ENCODE assay signal across 1 cellular context in the genomic region with DNA sequence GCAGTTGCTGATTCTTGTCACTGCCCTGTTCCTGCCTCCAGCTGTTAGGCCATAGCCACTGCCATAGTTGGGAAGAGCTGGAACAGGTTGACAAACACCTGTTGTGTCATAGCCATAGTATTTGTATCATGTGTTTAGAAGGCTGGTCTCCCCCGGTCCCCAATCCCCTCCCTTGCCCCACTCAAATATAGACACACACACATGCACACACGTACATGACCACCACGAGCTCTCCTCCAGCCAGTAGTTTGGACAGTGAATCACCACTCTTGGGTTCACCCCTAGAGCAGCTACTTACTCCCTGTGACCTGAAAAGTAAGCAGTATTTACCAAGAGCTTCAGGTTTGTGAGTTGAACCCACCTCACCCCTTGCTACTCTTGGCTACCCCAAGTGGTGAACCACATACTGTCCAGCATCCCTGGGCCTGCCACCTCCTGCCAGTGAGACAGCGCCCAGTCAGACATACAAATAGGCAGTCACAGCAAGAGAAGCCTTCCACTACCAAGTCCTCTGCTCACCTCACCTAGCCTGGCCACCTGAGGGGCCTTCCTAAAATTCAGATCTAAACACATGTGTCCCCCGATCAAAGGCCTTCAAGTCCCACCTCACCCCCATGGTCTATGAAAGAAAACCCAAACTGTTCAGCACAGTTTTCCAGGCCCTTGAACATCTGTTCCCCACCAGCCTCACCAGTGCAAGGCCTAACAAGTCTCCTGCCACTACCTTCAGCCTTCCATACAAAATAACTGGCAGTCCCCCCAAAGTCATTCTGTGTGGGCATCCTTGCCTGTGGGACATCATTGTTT.
TF ChIP-seq lines count a peak whose summit lies in the region.

No MANE protein-coding gene starts in this region.

TF ChIP-seq in HepG2, 621 proteins besides CTCF, POLR2A, EP300 and RAD21 (continued from another document and continues in another):
- TF ChIP-seq, protein P1, sequence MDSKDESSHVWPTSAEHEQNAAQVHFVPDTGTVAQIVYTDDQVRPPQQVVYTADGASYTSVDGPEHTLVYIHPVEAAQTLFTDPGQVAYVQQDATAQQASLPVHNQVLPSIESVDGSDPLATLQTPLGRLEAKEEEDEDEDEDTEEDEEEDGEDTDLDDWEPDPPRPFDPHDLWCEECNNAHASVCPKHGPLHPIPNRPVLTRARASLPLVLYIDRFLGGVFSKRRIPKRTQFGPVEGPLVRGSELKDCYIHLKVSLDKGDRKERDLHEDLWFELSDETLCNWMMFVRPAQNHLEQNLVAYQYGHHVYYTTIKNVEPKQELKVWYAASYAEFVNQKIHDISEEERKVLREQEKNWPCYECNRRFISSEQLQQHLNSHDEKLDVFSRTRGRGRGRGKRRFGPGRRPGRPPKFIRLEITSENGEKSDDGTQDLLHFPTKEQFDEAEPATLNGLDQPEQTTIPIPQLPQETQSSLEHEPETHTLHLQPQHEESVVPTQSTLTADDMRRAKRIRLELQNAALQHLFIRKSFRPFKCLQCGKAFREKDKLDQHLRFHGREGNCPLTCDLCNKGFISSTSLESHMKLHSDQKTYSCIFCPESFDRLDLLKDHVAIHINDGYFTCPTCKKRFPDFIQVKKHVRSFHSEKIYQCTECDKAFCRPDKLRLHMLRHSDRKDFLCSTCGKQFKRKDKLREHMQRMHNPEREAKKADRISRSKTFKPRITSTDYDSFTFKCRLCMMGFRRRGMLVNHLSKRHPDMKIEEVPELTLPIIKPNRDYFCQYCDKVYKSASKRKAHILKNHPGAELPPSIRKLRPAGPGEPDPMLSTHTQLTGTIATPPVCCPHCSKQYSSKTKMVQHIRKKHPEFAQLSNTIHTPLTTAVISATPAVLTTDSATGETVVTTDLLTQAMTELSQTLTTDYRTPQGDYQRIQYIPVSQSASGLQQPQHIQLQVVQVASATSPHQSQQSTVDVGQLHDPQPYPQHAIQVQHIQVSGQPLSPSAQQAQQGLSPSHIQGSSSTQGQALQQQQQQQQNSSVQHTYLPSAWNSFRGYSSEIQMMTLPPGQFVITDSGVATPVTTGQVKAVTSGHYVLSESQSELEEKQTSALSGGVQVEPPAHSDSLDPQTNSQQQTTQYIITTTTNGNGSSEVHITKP (CRISPR knock-in tag; IDR thresholded peaks at IDR 0.05; ENCODE audit: low read depth): no peak
- TF ChIP-seq ZFP36 (IDR thresholded peaks at IDR 0.05; ENCODE audit: borderline replicate concordance, low read depth, low read length, partially characterized antibody) (no peak), ZIK1 (CRISPR knock-in tag; IDR thresholded peaks at IDR 0.05; ENCODE audit: borderline replicate concordance, low read depth) (no peak), KMT2A (CRISPR knock-in tag; IDR thresholded peaks at IDR 0.05) (no peak), STAG1 (CRISPR knock-in tag; IDR thresholded peaks at IDR 0.05) (no peak), IKZF1 (IDR thresholded peaks at IDR 0.05) (no peak), ZBTB42 (CRISPR knock-in tag; IDR thresholded peaks at IDR 0.05) (no peak), ZKSCAN8 (CRISPR knock-in tag; IDR thresholded peaks at IDR 0.05; ENCODE audit: borderline replicate concordance) (no peak), BORCS8-MEF2B (CRISPR knock-in tag; IDR thresholded peaks at IDR 0.05) (no peak), KDM5B (CRISPR knock-in tag; IDR thresholded peaks at IDR 0.05; ENCODE audit: borderline replicate concordance) (0 out of 2 replicates have a peak, but pooled peaks have one; percentile 7), FOXK1 (CRISPR knock-in tag; IDR thresholded peaks at IDR 0.05; ENCODE audit: borderline replicate concordance, low read depth) (no peak), KDM5A (IDR thresholded peaks at IDR 0.05; ENCODE audit: borderline replicate concordance, low read length) (no peak), KDM6A (CRISPR knock-in tag; IDR thresholded peaks at IDR 0.05; ENCODE audit: low read depth) (no peak), ZNF335 (CRISPR knock-in tag; IDR thresholded peaks at IDR 0.05) (peak; percentile 75; the same call in 1 of the 2 replicates), ZEB1 (IDR thresholded peaks at IDR 0.05; ENCODE audit: insufficient replicate concordance, low read depth) (no peak), ZMYM4 (CRISPR knock-in tag; IDR thresholded peaks at IDR 0.05) (0 out of 2 replicates have a peak, but pooled peaks have one; percentile 50), BCL6 (CRISPR knock-in tag; IDR thresholded peaks at IDR 0.05) (no peak), ZNF251 (CRISPR knock-in tag; IDR thresholded peaks at IDR 0.05) (no peak), SP1 (IDR thresholded peaks at IDR 0.05) (no peak), SP1 (CRISPR knock-in tag; IDR thresholded peaks at IDR 0.05) (0 out of 2 replicates have a peak, but pooled peaks have one; percentile 18), NAIF1 (CRISPR knock-in tag; IDR thresholded peaks at IDR 0.05; ENCODE audit: borderline replicate concordance) (no peak), ZNF451 (CRISPR knock-in tag; IDR thresholded peaks at IDR 0.05) (no peak), KDM1A (CRISPR knock-in tag; IDR thresholded peaks at IDR 0.05) (0 out of 2 replicates have a peak, but pooled peaks have one; percentile 9), NPAS2 (CRISPR knock-in tag; IDR thresholded peaks at IDR 0.05; ENCODE audit: borderline replicate concordance) (no peak), ZFP82 (CRISPR knock-in tag; IDR thresholded peaks at IDR 0.05; ENCODE audit: borderline replicate concordance) (no peak), JDP2 (CRISPR knock-in tag; IDR thresholded peaks at IDR 0.05; ENCODE audit: borderline replicate concordance) (no peak), TGIF2 (CRISPR knock-in tag; IDR thresholded peaks at IDR 0.05) (peak; percentile 33; the same call in 1 of the 2 replicates), ZNF282 (IDR thresholded peaks at IDR 0.05; ENCODE audit: partially characterized antibody) (no peak), TOPORS (CRISPR knock-in tag; IDR thresholded peaks at IDR 0.05) (no peak)
- TF ChIP-seq, protein P2, sequence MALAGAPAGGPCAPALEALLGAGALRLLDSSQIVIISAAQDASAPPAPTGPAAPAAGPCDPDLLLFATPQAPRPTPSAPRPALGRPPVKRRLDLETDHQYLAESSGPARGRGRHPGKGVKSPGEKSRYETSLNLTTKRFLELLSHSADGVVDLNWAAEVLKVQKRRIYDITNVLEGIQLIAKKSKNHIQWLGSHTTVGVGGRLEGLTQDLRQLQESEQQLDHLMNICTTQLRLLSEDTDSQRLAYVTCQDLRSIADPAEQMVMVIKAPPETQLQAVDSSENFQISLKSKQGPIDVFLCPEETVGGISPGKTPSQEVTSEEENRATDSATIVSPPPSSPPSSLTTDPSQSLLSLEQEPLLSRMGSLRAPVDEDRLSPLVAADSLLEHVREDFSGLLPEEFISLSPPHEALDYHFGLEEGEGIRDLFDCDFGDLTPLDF (CRISPR knock-in tag; IDR thresholded peaks at IDR 0.05): no peak
- TF ChIP-seq, protein P3, sequence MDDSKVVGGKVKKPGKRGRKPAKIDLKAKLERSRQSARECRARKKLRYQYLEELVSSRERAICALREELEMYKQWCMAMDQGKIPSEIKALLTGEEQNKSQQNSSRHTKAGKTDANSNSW (CRISPR knock-in tag; IDR thresholded peaks at IDR 0.05; ENCODE audit: borderline replicate concordance): no peak
- TF ChIP-seq, protein P4, sequence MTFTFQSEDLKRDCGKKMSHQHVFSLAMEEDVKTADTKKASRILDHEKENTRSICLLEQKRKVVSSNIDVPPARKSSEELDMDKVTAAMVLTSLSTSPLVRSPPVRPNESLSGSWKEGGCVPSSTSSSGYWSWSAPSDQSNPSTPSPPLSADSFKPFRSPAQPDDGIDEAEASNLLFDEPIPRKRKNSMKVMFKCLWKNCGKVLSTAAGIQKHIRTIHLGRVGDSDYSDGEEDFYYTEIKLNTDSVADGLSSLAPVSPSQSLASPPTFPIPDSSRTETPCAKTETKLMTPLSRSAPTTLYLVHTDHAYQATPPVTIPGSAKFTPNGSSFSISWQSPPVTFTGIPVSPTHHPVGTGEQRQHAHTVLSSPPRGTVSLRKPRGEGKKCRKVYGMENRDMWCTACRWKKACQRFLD (CRISPR knock-in tag; IDR thresholded peaks at IDR 0.05; ENCODE audit: borderline replicate concordance): no peak
- TF ChIP-seq, protein P5, sequence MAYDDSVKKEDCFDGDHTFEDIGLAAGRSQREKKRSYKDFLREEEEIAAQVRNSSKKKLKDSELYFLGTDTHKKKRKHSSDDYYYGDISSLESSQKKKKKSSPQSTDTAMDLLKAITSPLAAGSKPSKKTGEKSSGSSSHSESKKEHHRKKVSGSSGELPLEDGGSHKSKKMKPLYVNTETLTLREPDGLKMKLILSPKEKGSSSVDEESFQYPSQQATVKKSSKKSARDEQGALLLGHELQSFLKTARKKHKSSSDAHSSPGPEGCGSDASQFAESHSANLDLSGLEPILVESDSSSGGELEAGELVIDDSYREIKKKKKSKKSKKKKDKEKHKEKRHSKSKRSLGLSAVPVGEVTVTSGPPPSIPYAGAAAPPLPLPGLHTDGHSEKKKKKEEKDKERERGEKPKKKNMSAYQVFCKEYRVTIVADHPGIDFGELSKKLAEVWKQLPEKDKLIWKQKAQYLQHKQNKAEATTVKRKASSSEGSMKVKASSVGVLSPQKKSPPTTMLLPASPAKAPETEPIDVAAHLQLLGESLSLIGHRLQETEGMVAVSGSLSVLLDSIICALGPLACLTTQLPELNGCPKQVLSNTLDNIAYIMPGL (CRISPR knock-in tag; IDR thresholded peaks at IDR 0.05; ENCODE audit: borderline replicate concordance in 1 of 2, low read depth in 1 of 2): peak in 1 of 2 experiments; percentile 69; a peak in 2 of 4 replicates
- TF ChIP-seq, protein P6, sequence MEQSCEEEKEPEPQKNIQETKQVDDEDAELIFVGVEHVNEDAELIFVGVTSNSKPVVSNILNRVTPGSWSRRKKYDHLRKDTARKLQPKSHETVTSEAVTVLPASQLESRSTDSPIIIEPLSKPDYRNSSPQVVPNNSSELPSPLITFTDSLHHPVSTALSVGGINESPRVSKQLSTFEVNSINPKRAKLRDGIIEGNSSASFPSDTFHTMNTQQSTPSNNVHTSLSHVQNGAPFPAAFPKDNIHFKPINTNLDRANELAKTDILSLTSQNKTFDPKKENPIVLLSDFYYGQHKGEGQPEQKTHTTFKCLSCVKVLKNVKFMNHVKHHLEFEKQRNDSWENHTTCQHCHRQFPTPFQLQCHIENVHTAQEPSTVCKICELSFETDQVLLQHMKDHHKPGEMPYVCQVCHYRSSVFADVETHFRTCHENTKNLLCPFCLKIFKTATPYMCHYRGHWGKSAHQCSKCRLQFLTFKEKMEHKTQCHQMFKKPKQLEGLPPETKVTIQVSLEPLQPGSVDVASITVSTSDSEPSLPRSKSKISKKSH (CRISPR knock-in tag; IDR thresholded peaks at IDR 0.05; ENCODE audit: borderline replicate concordance): no peak
- TF ChIP-seq, protein P7, sequence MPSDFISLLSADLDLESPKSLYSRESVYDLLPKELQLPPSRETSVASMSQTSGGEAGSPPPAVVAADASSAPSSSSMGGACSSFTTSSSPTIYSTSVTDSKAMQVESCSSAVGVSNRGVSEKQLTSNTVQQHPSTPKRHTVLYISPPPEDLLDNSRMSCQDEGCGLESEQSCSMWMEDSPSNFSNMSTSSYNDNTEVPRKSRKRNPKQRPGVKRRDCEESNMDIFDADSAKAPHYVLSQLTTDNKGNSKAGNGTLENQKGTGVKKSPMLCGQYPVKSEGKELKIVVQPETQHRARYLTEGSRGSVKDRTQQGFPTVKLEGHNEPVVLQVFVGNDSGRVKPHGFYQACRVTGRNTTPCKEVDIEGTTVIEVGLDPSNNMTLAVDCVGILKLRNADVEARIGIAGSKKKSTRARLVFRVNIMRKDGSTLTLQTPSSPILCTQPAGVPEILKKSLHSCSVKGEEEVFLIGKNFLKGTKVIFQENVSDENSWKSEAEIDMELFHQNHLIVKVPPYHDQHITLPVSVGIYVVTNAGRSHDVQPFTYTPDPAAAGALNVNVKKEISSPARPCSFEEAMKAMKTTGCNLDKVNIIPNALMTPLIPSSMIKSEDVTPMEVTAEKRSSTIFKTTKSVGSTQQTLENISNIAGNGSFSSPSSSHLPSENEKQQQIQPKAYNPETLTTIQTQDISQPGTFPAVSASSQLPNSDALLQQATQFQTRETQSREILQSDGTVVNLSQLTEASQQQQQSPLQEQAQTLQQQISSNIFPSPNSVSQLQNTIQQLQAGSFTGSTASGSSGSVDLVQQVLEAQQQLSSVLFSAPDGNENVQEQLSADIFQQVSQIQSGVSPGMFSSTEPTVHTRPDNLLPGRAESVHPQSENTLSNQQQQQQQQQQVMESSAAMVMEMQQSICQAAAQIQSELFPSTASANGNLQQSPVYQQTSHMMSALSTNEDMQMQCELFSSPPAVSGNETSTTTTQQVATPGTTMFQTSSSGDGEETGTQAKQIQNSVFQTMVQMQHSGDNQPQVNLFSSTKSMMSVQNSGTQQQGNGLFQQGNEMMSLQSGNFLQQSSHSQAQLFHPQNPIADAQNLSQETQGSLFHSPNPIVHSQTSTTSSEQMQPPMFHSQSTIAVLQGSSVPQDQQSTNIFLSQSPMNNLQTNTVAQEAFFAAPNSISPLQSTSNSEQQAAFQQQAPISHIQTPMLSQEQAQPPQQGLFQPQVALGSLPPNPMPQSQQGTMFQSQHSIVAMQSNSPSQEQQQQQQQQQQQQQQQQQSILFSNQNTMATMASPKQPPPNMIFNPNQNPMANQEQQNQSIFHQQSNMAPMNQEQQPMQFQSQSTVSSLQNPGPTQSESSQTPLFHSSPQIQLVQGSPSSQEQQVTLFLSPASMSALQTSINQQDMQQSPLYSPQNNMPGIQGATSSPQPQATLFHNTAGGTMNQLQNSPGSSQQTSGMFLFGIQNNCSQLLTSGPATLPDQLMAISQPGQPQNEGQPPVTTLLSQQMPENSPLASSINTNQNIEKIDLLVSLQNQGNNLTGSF (CRISPR knock-in tag; IDR thresholded peaks at IDR 0.05): no peak
- TF ChIP-seq, protein P8, sequence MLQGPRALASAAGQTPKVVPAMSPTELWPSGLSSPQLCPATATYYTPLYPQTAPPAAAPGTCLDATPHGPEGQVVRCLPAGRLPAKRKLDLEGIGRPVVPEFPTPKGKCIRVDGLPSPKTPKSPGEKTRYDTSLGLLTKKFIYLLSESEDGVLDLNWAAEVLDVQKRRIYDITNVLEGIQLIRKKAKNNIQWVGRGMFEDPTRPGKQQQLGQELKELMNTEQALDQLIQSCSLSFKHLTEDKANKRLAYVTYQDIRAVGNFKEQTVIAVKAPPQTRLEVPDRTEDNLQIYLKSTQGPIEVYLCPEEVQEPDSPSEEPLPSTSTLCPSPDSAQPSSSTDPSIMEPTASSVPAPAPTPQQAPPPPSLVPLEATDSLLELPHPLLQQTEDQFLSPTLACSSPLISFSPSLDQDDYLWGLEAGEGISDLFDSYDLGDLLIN (CRISPR knock-in tag; IDR thresholded peaks at IDR 0.05; ENCODE audit: borderline replicate concordance): no peak
- TF ChIP-seq, protein P9, sequence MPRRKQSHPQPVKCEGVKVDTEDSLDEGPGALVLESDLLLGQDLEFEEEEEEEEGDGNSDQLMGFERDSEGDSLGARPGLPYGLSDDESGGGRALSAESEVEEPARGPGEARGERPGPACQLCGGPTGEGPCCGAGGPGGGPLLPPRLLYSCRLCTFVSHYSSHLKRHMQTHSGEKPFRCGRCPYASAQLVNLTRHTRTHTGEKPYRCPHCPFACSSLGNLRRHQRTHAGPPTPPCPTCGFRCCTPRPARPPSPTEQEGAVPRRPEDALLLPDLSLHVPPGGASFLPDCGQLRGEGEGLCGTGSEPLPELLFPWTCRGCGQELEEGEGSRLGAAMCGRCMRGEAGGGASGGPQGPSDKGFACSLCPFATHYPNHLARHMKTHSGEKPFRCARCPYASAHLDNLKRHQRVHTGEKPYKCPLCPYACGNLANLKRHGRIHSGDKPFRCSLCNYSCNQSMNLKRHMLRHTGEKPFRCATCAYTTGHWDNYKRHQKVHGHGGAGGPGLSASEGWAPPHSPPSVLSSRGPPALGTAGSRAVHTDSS (CRISPR knock-in tag; conservative IDR thresholded peaks at IDR 0.05): no peak
- TF ChIP-seq, protein P10, sequence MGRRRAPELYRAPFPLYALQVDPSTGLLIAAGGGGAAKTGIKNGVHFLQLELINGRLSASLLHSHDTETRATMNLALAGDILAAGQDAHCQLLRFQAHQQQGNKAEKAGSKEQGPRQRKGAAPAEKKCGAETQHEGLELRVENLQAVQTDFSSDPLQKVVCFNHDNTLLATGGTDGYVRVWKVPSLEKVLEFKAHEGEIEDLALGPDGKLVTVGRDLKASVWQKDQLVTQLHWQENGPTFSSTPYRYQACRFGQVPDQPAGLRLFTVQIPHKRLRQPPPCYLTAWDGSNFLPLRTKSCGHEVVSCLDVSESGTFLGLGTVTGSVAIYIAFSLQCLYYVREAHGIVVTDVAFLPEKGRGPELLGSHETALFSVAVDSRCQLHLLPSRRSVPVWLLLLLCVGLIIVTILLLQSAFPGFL (CRISPR knock-in tag; IDR thresholded peaks at IDR 0.05): no peak
